In the genomic region with DNA sequence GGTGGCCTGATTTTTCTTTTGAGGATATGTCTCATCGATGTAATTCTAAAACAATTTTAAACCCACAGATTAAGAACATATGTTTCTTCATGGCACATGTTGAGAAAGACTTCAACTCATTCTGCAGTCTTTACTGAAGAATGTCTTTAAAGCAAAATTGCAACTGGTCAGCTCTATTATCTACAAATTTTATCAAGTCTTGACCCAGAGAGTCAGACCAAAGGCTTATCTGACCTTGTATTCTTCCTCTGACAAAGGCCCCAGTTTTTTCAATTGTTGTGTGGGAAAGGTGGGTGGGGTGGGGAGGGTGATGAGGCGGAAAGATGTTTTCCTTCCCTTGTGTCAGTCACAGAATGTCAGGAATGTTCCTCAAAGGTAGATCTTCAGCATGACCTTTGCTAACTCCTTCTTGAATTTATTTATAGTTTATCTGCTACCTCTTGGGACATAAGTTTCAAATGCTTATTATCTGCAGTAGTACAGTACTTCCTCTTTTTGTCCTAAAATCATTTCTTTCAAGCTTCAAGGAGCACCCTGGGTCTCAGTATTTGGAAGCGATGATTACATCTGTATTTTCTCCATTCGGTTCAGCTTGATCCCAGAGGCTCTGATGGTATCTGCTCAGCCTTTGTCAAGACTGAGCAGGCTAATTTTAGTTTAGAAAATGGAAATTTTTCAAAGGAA, we compare ENCODE assay signal across 12 cellular contexts.
DNase-seq lines count a peak whose midpoint lies in the region; ATAC-seq and TF ChIP-seq lines count a peak whose summit lies in the region.
"Had no signal": no experiment of that assay in that cellular context is flagged by ENCODE, and none has a peak within 500 bp of the region (broad histone marks: within the 10 kb centered on the region; RNA-seq: fewer than 3 reads in every experiment).

No MANE protein-coding gene starts in this region.

- intact Hi-C loops in activated CD4-positive, alpha-beta T cell treated with anti-CD3 and anti-CD28 coated beads, Interleukin-2, amount 10 ng/mL, durations not matched to agents 24 days and 14 days (cut with micrococcal nuclease) = no loop called here

- no peaks in the 10 kb centered on the region for H3K36me3 Mint-ChIP-seq in activated CD4-positive, alpha-beta T cell treated with anti-CD3 and anti-CD28 coated beads, Interleukin-2, amount 10 ng/mL, durations not matched to agents 24 days and 14 days (ENCODE audit: low read depth)
- H3K36me3 Mint-ChIP-seq: activated naive CD4-positive, alpha-beta T cell treated with anti-CD3 and anti-CD28 coated beads, Interleukin-2, amount 50 U/mL, for 72 hours had no signal

- H3K27ac Mint-ChIP-seq in activated CD4-positive, alpha-beta T cell treated with anti-CD3 and anti-CD28 coated beads, Interleukin-2, amount 10 ng/mL, durations not matched to agents 24 days and 14 days = peak overlapping the region; percentile 18
- H3K27ac Mint-ChIP-seq: activated naive CD4-positive, alpha-beta T cell treated with anti-CD3 and anti-CD28 coated beads, Interleukin-2, amount 50 U/mL, for 72 hours had no signal

- H3K27me3 ChIP-seq in smooth muscle cell (ENCODE audit: low read depth) (no peaks in the 10 kb centered on the region), Peyer's patch (no peaks in the 10 kb centered on the region), HAP-1 (ENCODE audit: low read depth) (no peaks in the 10 kb centered on the region)
- H3K27me3 ChIP-seq: sigmoid colon had no signal

- in situ Hi-C loops in HAP-1 (cut with MboI; ENCODE audit: low sequenced_read_pairs) = no loop called here

- peak; percentile 53 for ATAC-seq in SK-N-SH treated with all-trans-retinoic acid at 6 μM for 48 hours
- ATAC-seq in GM18909 (IDR thresholded peaks at IDR 0.05; ENCODE audit: poor library complexity, unreplicated experiment) = no peak
- ATAC-seq: activated naive CD4-positive, alpha-beta T cell treated with anti-CD3 and anti-CD28 coated beads, Interleukin-2, amount 50 U/mL, for 72 hours; lower lobe of right lung had no signal

- H3K9me3 Mint-ChIP-seq in activated CD4-positive, alpha-beta T cell treated with anti-CD3 and anti-CD28 coated beads, Interleukin-2, amount 10 ng/mL, durations not matched to agents 24 days and 14 days = peaks cover 8% of the 10 kb centered on the region

- TF ChIP-seq CTCF in fibroblast of mammary gland (conservative IDR thresholded peaks at IDR 0.05; ENCODE audit: control insufficient read depth, insufficient read depth, low read depth, low read length) (no peak), smooth muscle cell (IDR thresholded peaks at IDR 0.05; ENCODE audit: borderline replicate concordance, insufficient read depth, poor library complexity, severe bottlenecking) (no peak), Peyer's patch (IDR thresholded peaks at IDR 0.05) (no peak)

- DNase-seq in activated CD4-positive, alpha-beta T cell treated with anti-CD3 and anti-CD28 coated beads, Interleukin-2, amount 10 ng/mL, durations not matched to agents 24 days and 14 days = no peak
- no peak for DNase-seq in activated CD4-positive, alpha-beta T cell treated with anti-CD3 and anti-CD28 coated beads, Interleukin-2, amount 50 U/mL, for 4 hours
- DNase-seq in fibroblast of mammary gland (ENCODE audit: low read depth) (peak; percentile 82), smooth muscle cell (lab: John Stamatoyannopoulos, UW; ENCODE audit: unreplicated experiment) (no peak), Peyer's patch (no peak), HAP-1 (ENCODE audit: low spot score in 2 of 2) (no peak)
- DNase-seq: lower lobe of right lung, sigmoid colon had no signal

- no peak overlapping the region for H3K4me3 Mint-ChIP-seq in activated CD4-positive, alpha-beta T cell treated with anti-CD3 and anti-CD28 coated beads, Interleukin-2, amount 10 ng/mL, durations not matched to agents 24 days and 14 days

- peak overlapping the region; percentile 63 for H3K9ac ChIP-seq in smooth muscle cell (ENCODE audit: low read depth)

- H3K4me1 ChIP-seq in smooth muscle cell (ENCODE audit: low read depth) (peaks cover 38% of the 10 kb centered on the region), Peyer's patch (no peaks in the 10 kb centered on the region), HAP-1 (peaks cover 4% of the 10 kb centered on the region)
- H3K4me1 ChIP-seq: lower lobe of right lung had no signal

- TF ChIP-seq POLR2A in Peyer's patch (IDR thresholded peaks at IDR 0.05) = no peak

- H3K79me2 ChIP-seq in smooth muscle cell (ENCODE audit: low read depth) = no peaks in the 10 kb centered on the region

- no peaks in the 10 kb centered on the region for H3K27me3 Mint-ChIP-seq in activated CD4-positive, alpha-beta T cell treated with anti-CD3 and anti-CD28 coated beads, Interleukin-2, amount 10 ng/mL, durations not matched to agents 24 days and 14 days

- H3K9me3 ChIP-seq in smooth muscle cell (replicated peaks; ENCODE audit: low read depth) (no peaks in the 10 kb centered on the region), Peyer's patch (no peaks in the 10 kb centered on the region), HAP-1 (no peaks in the 10 kb centered on the region)
- H3K9me3 ChIP-seq: lower lobe of right lung, sigmoid colon had no signal

- H3K4me2 ChIP-seq in smooth muscle cell = peak overlapping the region; percentile 79

- H4K20me1 ChIP-seq in smooth muscle cell (ENCODE audit: low read depth) = no peaks in the 10 kb centered on the region

- H3K27ac ChIP-seq in smooth muscle cell (ENCODE audit: low read depth) = peak overlapping the region; percentile 96
- H3K27ac ChIP-seq in Peyer's patch = no peak overlapping the region
- H3K27ac ChIP-seq: 22Rv1, lower lobe of right lung, sigmoid colon had no signal

- no peaks in the 10 kb centered on the region for H3K36me3 ChIP-seq in smooth muscle cell (ENCODE audit: low read depth)
- no peaks in the 10 kb centered on the region for H3K36me3 ChIP-seq in Peyer's patch
- H3K36me3 ChIP-seq in HAP-1 (replicated peaks) = no peaks in the 10 kb centered on the region
- H3K36me3 ChIP-seq: lower lobe of right lung, sigmoid colon had no signal

- no peak overlapping the region for H2AFZ ChIP-seq in smooth muscle cell (ENCODE audit: low read depth)

- peaks cover 16% of the 10 kb centered on the region for H3K4me1 Mint-ChIP-seq in activated CD4-positive, alpha-beta T cell treated with anti-CD3 and anti-CD28 coated beads, Interleukin-2, amount 10 ng/mL, durations not matched to agents 24 days and 14 days

- WGBS in smooth muscle cell (ENCODE audit: low lambda C conversion rate) = 23% methylated on average over 4 of the region's 4 CpGs

- H3F3A ChIP-seq in smooth muscle cell (ENCODE audit: low read depth) = peaks cover 19% of the 10 kb centered on the region

- H3K4me3 ChIP-seq in fibroblast of mammary gland (ENCODE audit: control insufficient read depth, low read depth, low read length) (no peak overlapping the region), smooth muscle cell (peak overlapping the region; percentile 0), Peyer's patch (no peak overlapping the region), HAP-1 (no peak overlapping the region)
- H3K4me3 ChIP-seq: lower lobe of right lung, sigmoid colon had no signal

TF ChIP-seq in SK-N-SH treated with all-trans-retinoic acid at 6 μM for 48 hours, 23 proteins besides CTCF, POLR2A, EP300 and RAD21:
- TF ChIP-seq GLIS3 (CRISPR knock-in tag; IDR thresholded peaks at IDR 0.05) (no peak), ZNF565 (CRISPR knock-in tag; conservative IDR thresholded peaks at IDR 0.05; ENCODE audit: low read depth) (no peak), PPARA (CRISPR knock-in tag; IDR thresholded peaks at IDR 0.05; ENCODE audit: borderline replicate concordance) (no peak), SNAI2 (CRISPR knock-in tag; IDR thresholded peaks at IDR 0.05) (no peak)
